In the genomic region with DNA sequence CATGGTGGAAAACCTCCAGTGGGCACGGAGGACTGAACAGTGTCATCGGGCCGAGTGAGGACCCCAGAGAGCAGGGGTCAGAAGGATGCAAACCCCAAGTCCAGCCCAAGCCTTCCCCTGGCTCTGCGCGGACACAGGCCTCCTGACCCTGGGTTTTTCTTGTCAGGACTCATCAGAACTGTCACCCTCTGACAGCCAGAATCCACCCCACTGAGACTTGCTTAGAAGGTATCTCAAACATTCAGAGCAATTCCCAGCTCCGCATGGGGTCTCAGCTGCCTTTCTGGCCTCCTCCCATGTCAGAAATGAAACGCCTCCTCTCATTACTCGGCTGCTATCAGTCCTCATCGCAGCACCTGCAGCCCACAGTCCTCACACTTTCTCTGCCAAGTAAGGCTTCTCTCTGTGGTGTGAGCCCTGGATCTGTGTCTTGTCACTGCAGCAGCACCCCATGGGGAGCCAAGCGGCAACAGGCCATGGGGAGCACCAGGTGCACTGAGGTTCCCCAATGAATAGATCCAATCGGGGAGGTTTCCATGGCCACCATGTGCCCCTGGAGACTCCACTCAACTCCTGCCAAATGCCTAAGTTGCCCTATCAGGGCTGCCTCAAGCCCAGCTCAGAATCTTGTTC, we compare ENCODE assay signal across 27 cellular contexts.
DNase-seq lines count a peak whose midpoint lies in the region; ATAC-seq, FAIRE-seq and TF ChIP-seq lines count a peak whose summit lies in the region.
"Had no signal": no experiment of that assay in that cellular context is flagged by ENCODE, and none has a peak within 500 bp of the region (broad histone marks: within the 10 kb centered on the region; RNA-seq: fewer than 3 reads in every experiment).

No MANE protein-coding gene starts in this region.

- H3K23me2 ChIP-seq in H1 (ENCODE audit: low read depth, low read length) = no peaks in the 10 kb centered on the region

- no peak overlapping the region for H3K14ac ChIP-seq in H1 (ENCODE audit: insufficient read length)

- 59% methylated on average over 11 of the region's 11 CpGs; no CpG with 5 or more reads in 1 of the 2 experiments for WGBS in H1 (ENCODE audit: extremely low coverage in 1 of 2, insufficient coverage in 1 of 2, insufficient read length in 1 of 2, insufficient replicate concordance in 2 of 2, low coverage in 1 of 2, low lambda C conversion rate in 2 of 2, missing lambda C conversion rate in 1 of 2), 2 experiments
- 31% methylated on average over 11 of the region's 11 CpGs for WGBS in GM23248 (ENCODE audit: low coverage in 1 of 2, low lambda C conversion rate in 2 of 2, missing lambda C conversion rate in 2 of 2), 2 experiments

- no peaks in the 10 kb centered on the region for H3K9me3 ChIP-seq in H1 (ENCODE audit: insufficient read depth in 2 of 2, low read depth in 1 of 2, low read length in 1 of 2)
- no peaks in the 10 kb centered on the region for H3K9me3 ChIP-seq in GM23248 (ENCODE audit: low read depth)
- H3K9me3 ChIP-seq: left lung, sigmoid colon, upper lobe of right lung had no signal

- H3K4me3 Mint-ChIP-seq in natural killer cell treated with Interleukin-12 subunit alpha and Interleukin-12 subunit beta and Interleukin-15 and Interleukin-18, amount 100 ng/mL, for 72 hours = no peak overlapping the region
- H3K4me3 Mint-ChIP-seq in natural killer cell = no peak overlapping the region
- H3K4me3 Mint-ChIP-seq: activated T-cell treated with anti-CD3 and anti-CD28 coated beads, Interleukin-2, amount 50 U/mL, for 4 hours; HFFc6; immature natural killer cell; nephron progenitor cell had no signal

- H4K5ac ChIP-seq in H1 (ENCODE audit: insufficient read length, low read depth, low read length) = no peak overlapping the region

- H2BK120ac ChIP-seq in H1 (replicated peaks; ENCODE audit: low read depth, low read length) = no peak overlapping the region

- H3K9ac ChIP-seq in H1 (replicated peaks in 1 of 4; ENCODE audit: extremely low read depth in 1 of 4, low read depth in 3 of 4, low read length in 3 of 4) = no peak overlapping the region
- H3K9ac ChIP-seq in GM23248 = no peak overlapping the region
- H3K9ac ChIP-seq: KMS-11 had no signal

- H3K4me2 ChIP-seq in H1 (ENCODE audit: insufficient read depth in 1 of 2, low read depth in 2 of 2, low read length in 2 of 2) (no peak overlapping the region), GM23248 (ENCODE audit: unreplicated experiment) (no peak overlapping the region)
- H3K4me2 ChIP-seq: KMS-11, PC-9 had no signal

- TF ChIP-seq POLR2A in H1 (IDR thresholded peaks at IDR 0.05; ENCODE audit: control extremely low read depth in 1 of 2, low read depth in 2 of 2, low read length in 2 of 2) = no peak

- H2BK12ac ChIP-seq in H1 (ENCODE audit: low read depth, low read length) = no peak overlapping the region

- H4K91ac ChIP-seq in H1 (replicated peaks; ENCODE audit: insufficient read length, low read length) = no peak overlapping the region

- H3K79me2 ChIP-seq in H1 (ENCODE audit: control insufficient read depth in 1 of 2, insufficient read depth in 2 of 2, low read length in 2 of 2) (no peaks in the 10 kb centered on the region), GM23248 (ENCODE audit: insufficient read depth) (no peaks in the 10 kb centered on the region)

- no peak for TF ChIP-seq EP300 in H1 (IDR thresholded peaks at IDR 0.05; ENCODE audit: borderline replicate concordance in 1 of 2, low read depth in 2 of 2, low read length in 2 of 2)

- DNase-seq in natural killer cell treated with Interleukin-12 subunit alpha and Interleukin-12 subunit beta and Interleukin-15 and Interleukin-18, amount 100 ng/mL, for 72 hours (ENCODE audit: low spot score) = peak; percentile 16
- DNase-seq in natural killer cell = no peak
- peak; percentile 59 for DNase-seq in NCI-H2227 (lab: John Stamatoyannopoulos, UW; ENCODE audit: unreplicated experiment)
- DNase-seq in H1 (ENCODE audit: low read depth in 1 of 2, low spot score in 2 of 2) = no peak
- no peak for DNase-seq in GM23248
- no peak for DNase-seq in OCI-M2 (lab: John Stamatoyannopoulos, UW; ENCODE audit: unreplicated experiment)
- DNase-seq: activated CD8-positive, alpha-beta memory T cell treated with anti-CD3 and anti-CD28 coated beads for 24 hours; activated naive CD4-positive, alpha-beta T cell treated with Interleukin-2 at 50 U/mL for 16 hours; activated T-cell treated with anti-CD3 and anti-CD28 coated beads, Interleukin-2, amount 50 U/mL, for 4 hours; amniotic stem cell; GF-D8; heart right ventricle; HFFc6; immature natural killer cell; NCI-H2029 treated with DMSO at 0.1 percent for 48 hours; NCI-H82; nephron progenitor cell; PC-9; sigmoid colon; upper lobe of right lung had no signal

- H2BK15ac ChIP-seq in H1 (ENCODE audit: low read length) = no peak overlapping the region

- POLR2A ChIA-PET in H1 (lab: Charles Lee; ENCODE audit: partially characterized antibody) = interaction anchor here (1.2 kb wide), 1 partner anchor 13 kb away, joined by 3 read pairs; no protein-coding TSS in a partner anchor

- no peak overlapping the region for H2AK5ac ChIP-seq in H1 (ENCODE audit: low read depth, low read length)

- H3K36me3 ChIP-seq in H1 (ENCODE audit: control insufficient read depth in 2 of 4, insufficient read depth in 4 of 4, low read length in 3 of 4) (no peaks in the 10 kb centered on the region), GM23248 (ENCODE audit: low read depth) (no peaks in the 10 kb centered on the region)
- H3K36me3 ChIP-seq: cardiac muscle cell, heart right ventricle, left lung, sigmoid colon, upper lobe of right lung had no signal

- no peak overlapping the region for H3K56ac ChIP-seq in H1 (replicated peaks; ENCODE audit: insufficient read length, low read depth, low read length)

- H2AFZ ChIP-seq in H1 (ENCODE audit: low read length) (no peak overlapping the region), GM23248 (no peak overlapping the region)
- H2AFZ ChIP-seq: PC-9 had no signal

- no peak for ATAC-seq in natural killer cell treated with Interleukin-12 subunit alpha and Interleukin-12 subunit beta and Interleukin-15 and Interleukin-18, amount 100 ng/mL, for 72 hours
- ATAC-seq in natural killer cell (no peak), HG03095 (IDR thresholded peaks at IDR 0.05; ENCODE audit: unreplicated experiment) (no peak), HG03571 (IDR thresholded peaks at IDR 0.05; ENCODE audit: unreplicated experiment) (no peak)
- ATAC-seq: heart right ventricle, left lung, upper lobe of right lung had no signal

- no peak overlapping the region for H3K27ac Mint-ChIP-seq in natural killer cell treated with Interleukin-12 subunit alpha and Interleukin-12 subunit beta and Interleukin-15 and Interleukin-18, amount 100 ng/mL, for 72 hours
- H3K27ac Mint-ChIP-seq in natural killer cell = no peak overlapping the region
- H3K27ac Mint-ChIP-seq: HFFc6, immature natural killer cell, nephron progenitor cell had no signal

- H3K4me3 ChIP-seq in H1 (ENCODE audit: extremely low read depth in 1 of 4, insufficient read depth in 2 of 4, low read depth in 3 of 4, low read length in 4 of 4) = no peak overlapping the region
- no peak overlapping the region for H3K4me3 ChIP-seq in GM23248
- H3K4me3 ChIP-seq: cardiac muscle cell, heart right ventricle, left lung, PC-9, sigmoid colon, upper lobe of right lung had no signal

- no peaks in the 10 kb centered on the region for H3K79me1 ChIP-seq in H1 (ENCODE audit: low read depth, low read length)

- H3K27me3 ChIP-seq in H1 (replicated peaks in 1 of 4; ENCODE audit: control insufficient read depth in 3 of 4, extremely low read depth in 1 of 4, insufficient read depth in 3 of 4, low read length in 3 of 4) (no peaks in the 10 kb centered on the region), GM23248 (replicated peaks; ENCODE audit: insufficient read depth) (peaks cover 17% of the 10 kb centered on the region)
- H3K27me3 ChIP-seq: cardiac muscle cell had no signal

- H3K18ac ChIP-seq in H1 (ENCODE audit: extremely low read depth, low read length) = no peak overlapping the region

- in situ Hi-C loops in GM23248 (cut with MboI) = no loop called here

- H4K20me1 ChIP-seq in H1 (replicated peaks in 1 of 2; ENCODE audit: control insufficient read depth in 1 of 2, insufficient read depth in 2 of 2, low read length in 2 of 2) (peaks cover 2 to 7% of the 10 kb centered on the region in 2 experiments), GM23248 (ENCODE audit: insufficient read depth) (no peaks in the 10 kb centered on the region)

- no peaks in the 10 kb centered on the region for H3K9me3 Mint-ChIP-seq in natural killer cell treated with Interleukin-12 subunit alpha and Interleukin-12 subunit beta and Interleukin-15 and Interleukin-18, amount 100 ng/mL, for 72 hours
- no peaks in the 10 kb centered on the region for H3K9me3 Mint-ChIP-seq in natural killer cell
- H3K9me3 Mint-ChIP-seq: activated T-cell treated with anti-CD3 and anti-CD28 coated beads, Interleukin-2, amount 50 U/mL, for 4 hours; HFFc6 had no signal

- no peak for TF ChIP-seq CTCF in natural killer cell (IDR thresholded peaks at IDR 0.05)
- no peak for TF ChIP-seq CTCF in H1 (IDR thresholded peaks at IDR 0.05; ENCODE audit: control extremely low read depth in 1 of 3, insufficient read depth in 1 of 3, low read depth in 1 of 3, low read length in 3 of 3)

- peaks cover 11 to 12% of the 10 kb centered on the region in 2 donors for H3K27me3 Mint-ChIP-seq in natural killer cell treated with Interleukin-12 subunit alpha and Interleukin-12 subunit beta and Interleukin-15 and Interleukin-18, amount 100 ng/mL, for 72 hours
- H3K27me3 Mint-ChIP-seq in natural killer cell (ENCODE audit: low read depth in 2 of 2) = peaks cover 10 to 21% of the 10 kb centered on the region in 2 donors

- H3K23ac ChIP-seq in H1 (ENCODE audit: insufficient read length) = no peak overlapping the region

- no peak for TF ChIP-seq RAD21 in H1 (IDR thresholded peaks at IDR 0.05 in 1 of 2, conservative IDR thresholded peaks at IDR 0.05 in 1 of 2; ENCODE audit: low read depth in 2 of 2, low read length in 2 of 2)

- no peaks in the 10 kb centered on the region for H3K9me2 ChIP-seq in GM23248 (ENCODE audit: insufficient read depth)

- H3K36me3 Mint-ChIP-seq in natural killer cell treated with Interleukin-12 subunit alpha and Interleukin-12 subunit beta and Interleukin-15 and Interleukin-18, amount 100 ng/mL, for 72 hours = no peaks in the 10 kb centered on the region
- H3K36me3 Mint-ChIP-seq in natural killer cell = no peaks in the 10 kb centered on the region
- H3K36me3 Mint-ChIP-seq: immature natural killer cell had no signal

- no peaks in the 10 kb centered on the region for H3F3A ChIP-seq in GM23248 (ENCODE audit: insufficient read depth)

- H3K4me1 ChIP-seq in H1 (replicated peaks in 1 of 4; ENCODE audit: control insufficient read depth in 3 of 4, insufficient read depth in 4 of 4, low read length in 3 of 4) = peaks cover 2 to 14% (median 7%) of the 10 kb centered on the region in 4 experiments; a peak in 5 of 7 replicates
- H3K4me1 ChIP-seq in GM23248 (ENCODE audit: insufficient read depth) = no peaks in the 10 kb centered on the region
- H3K4me1 ChIP-seq: heart right ventricle, left lung, sigmoid colon, upper lobe of right lung had no signal

- no peak overlapping the region for H3K4ac ChIP-seq in H1 (replicated peaks; ENCODE audit: insufficient read length, low read depth, low read length)

- intact Hi-C loops in natural killer cell (cut with micrococcal nuclease) = no loop called here

- no peaks in the 10 kb centered on the region for H3K4me1 Mint-ChIP-seq in natural killer cell treated with Interleukin-12 subunit alpha and Interleukin-12 subunit beta and Interleukin-15 and Interleukin-18, amount 100 ng/mL, for 72 hours (ENCODE audit: low read depth in 2 of 2)
- H3K4me1 Mint-ChIP-seq in natural killer cell = peaks cover 0 to 4% of the 10 kb centered on the region in 2 donors
- H3K4me1 Mint-ChIP-seq: immature natural killer cell, nephron progenitor cell had no signal

- no peak overlapping the region for H3K27ac ChIP-seq in H1 (ENCODE audit: low read depth, low read length)
- no peak overlapping the region for H3K27ac ChIP-seq in GM23248
- H3K27ac ChIP-seq: C4-2B, cardiac muscle cell, heart right ventricle, KMS-11, left lung, PC-9, sigmoid colon, upper lobe of right lung had no signal

- no peak overlapping the region for H2BK5ac ChIP-seq in H1 (ENCODE audit: low read depth, low read length)

- CTCF ChIA-PET in H1 (lab: Charles Lee; ENCODE audit: partially characterized antibody) = interaction anchor here (1.4 kb wide), 1 partner anchor 107 kb away, joined by 3 read pairs; no protein-coding TSS in a partner anchor

- H4K8ac ChIP-seq in H1 (ENCODE audit: extremely low read depth, insufficient read depth, low read length) = no peak overlapping the region

- H2BK20ac ChIP-seq in H1 (ENCODE audit: low read length) = no peak overlapping the region

- no peak for FAIRE-seq in H1 (lab: Jason Lieb, UNC)
- FAIRE-seq: TTC549 had no signal

Comparison
In these comparisons a context has a peak if more than half of its experiments do, and no peak if none do; other contexts are left out.
1. DNase-seq: peak in natural killer cell treated with Interleukin-12 subunit alpha and Interleukin-12 subunit beta and Interleukin-15 and Interleukin-18, amount 100 ng/mL, for 72 hours (single experiment) and NCI-H2227 (single experiment); none in natural killer cell (single experiment), H1 (0 of 2), GM23248 (single experiment) and OCI-M2 (single experiment).